23 cellular contexts compared by ENCODE assay signal in the genomic region with DNA sequence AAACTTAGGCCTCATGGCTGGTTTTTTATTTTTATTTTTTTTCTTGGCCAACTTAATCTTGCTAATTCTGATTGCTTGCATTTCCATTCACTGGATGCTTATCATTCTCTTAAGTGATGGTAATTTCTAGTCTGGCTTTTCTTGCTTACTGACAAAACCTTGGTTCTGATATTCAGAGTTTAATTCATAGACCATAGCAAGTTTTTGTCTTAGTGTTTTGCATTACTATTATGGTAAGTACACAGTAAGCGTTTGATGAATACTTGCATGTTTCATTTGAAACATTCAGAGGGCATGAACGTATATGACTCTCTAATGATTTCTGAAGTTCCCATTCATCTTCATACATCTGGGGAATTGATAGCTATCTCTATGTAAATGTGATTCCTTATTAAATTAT.
"Had no signal": no experiment of that assay in that cellular context is flagged by ENCODE, and none has a peak within 500 bp of the region (broad histone marks: within the 10 kb centered on the region; RNA-seq: fewer than 3 reads in every experiment).

No MANE protein-coding gene starts in this region.

- H3K9me3 ChIP-seq: MG63 had no signal

- H3K27ac ChIP-seq: RWPE1 had no signal

- H3K27me3 ChIP-seq: MG63 had no signal

- H3K4me3 ChIP-seq: MG63 had no signal

- H3K36me3 ChIP-seq: MG63 had no signal

- ATAC-seq: HepG2, Panc1, SK-N-SH treated with all-trans-retinoic acid at 6 μM for 48 hours had no signal

- DNase-seq: IMR-90, Karpas-422, KG1, MG63, NCI-H1092, NCI-H1105 treated with DMSO at 0.1 percent for 48 hours, NCI-H1417 treated with DMSO at 0.1 percent for 48 hours, NCI-H187, NCI-H2029, NCI-H2081 treated with DMSO at 0.1 percent for 48 hours, NCI-H2171, NCI-H226, NCI-H446, NCI-H510A, NCI-H524 treated with DMSO at 0.1 percent for 48 hours, NCI-H69, NCI-H774, PC-3, SHP77 had no signal
